21 cellular contexts compared by ENCODE assay signal in the genomic region with DNA sequence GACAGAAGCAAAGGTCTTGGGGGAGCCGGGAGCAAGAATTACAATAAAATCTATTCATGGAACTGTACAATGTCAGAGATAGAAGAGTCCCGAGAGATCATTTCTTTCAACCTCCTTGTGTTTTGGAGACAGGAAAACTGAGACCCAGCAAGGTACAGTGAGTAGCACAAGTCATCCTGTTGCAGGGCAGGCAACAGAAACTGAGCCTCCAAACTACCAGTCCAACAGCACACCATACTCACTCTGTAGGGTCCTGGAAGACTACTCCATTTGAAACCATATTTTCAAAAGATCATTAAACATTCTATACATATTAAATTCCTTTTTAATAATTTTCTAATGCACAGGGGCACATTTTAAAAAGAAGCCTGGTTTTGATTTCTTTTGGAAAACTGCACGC. TPM values are rescaled to one million over a fixed set of nuclear protein-coding genes. Genes with fewer than 3 reads are reported as not detected.
DNase-seq lines count a peak whose midpoint lies in the region; ATAC-seq and TF ChIP-seq lines count a peak whose summit lies in the region.
"Had no signal": no experiment of that assay in that cellular context is flagged by ENCODE, and none has a peak within 500 bp of the region (broad histone marks: within the 10 kb centered on the region; RNA-seq: fewer than 3 reads in every experiment).

No MANE protein-coding gene starts in this region.

- DNase-seq in MCF 10A (ENCODE audit: unreplicated experiment) (no peak), breast epithelium (ENCODE audit: low spot score in 2 of 2) (no peak), epithelial cell of proximal tubule (ENCODE audit: low read depth) (no peak), type B pancreatic cell (ENCODE audit: extremely low spot score, unreplicated experiment) (no peak), aorta (no peak)
- DNase-seq in stimulated activated CD4-positive, alpha-beta T cell treated with anti-CD3 and anti-CD28 coated beads, Interleukin-1b, Interleukin-23, amount 100 ng/mL, for 48 hours = no peak
- DNase-seq: 8988T; activated CD4-positive, CD25-positive, alpha-beta regulatory T cell; activated effector memory CD4-positive, alpha-beta T cell treated with Interleukin-2 at 50 U/mL for 16 hours; DMS153; left colon; NCI-H1092 treated with DMSO at 0.1 percent for 48 hours; NCI-H2081 treated with DMSO at 0.1 percent for 48 hours; NCI-H510A treated with DMSO at 0.1 percent for 48 hours; SIG-M5 had no signal

- TF ChIP-seq RAD21 in neural cell (conservative IDR thresholded peaks at IDR 0.05) = no peak

- H3K36me3 ChIP-seq in breast epithelium (no peaks in the 10 kb centered on the region), neural cell (ENCODE audit: insufficient read depth, low read length) (no peaks in the 10 kb centered on the region), aorta (ENCODE audit: control insufficient read depth in 1 of 2, insufficient read depth in 2 of 2, low read length in 1 of 2) (peaks cover 0 to 5% of the 10 kb centered on the region in 2 donors)

- H3K27ac Mint-ChIP-seq in MCF 10A (ENCODE audit: low read depth, unreplicated experiment) = peak overlapping the region; percentile 43
- H3K27ac Mint-ChIP-seq in type B pancreatic cell = peak overlapping the region; percentile 70
- H3K27ac Mint-ChIP-seq: T-helper 2 cell treated with Interferon-gamma antibody and Interleukin-4, amounts not matched to agents 5 μg/mL and 100 μg/mL, for 36 hours had no signal

- H3F3A ChIP-seq in neural cell (ENCODE audit: insufficient read depth, low read length, poor library complexity, severe bottlenecking) = no peaks in the 10 kb centered on the region

- H3K4me2 ChIP-seq in neural cell (ENCODE audit: low read length) = no peak overlapping the region
- H3K4me2 ChIP-seq: KMS-11 had no signal

- CTCF ChIA-PET in MCF 10A (lab: Yijun Ruan, JAX) = interaction anchor here (0.5 to 2.2 kb wide), 4 partner anchors 12 to 995 kb away, joined by 3 to 10 read pairs (median 4); no protein-coding TSS in a partner anchor

- no peak for TF ChIP-seq POLR2A in breast epithelium (IDR thresholded peaks at IDR 0.05)

- H3K4me3 Mint-ChIP-seq in MCF 10A (ENCODE audit: unreplicated experiment) (no peak overlapping the region), type B pancreatic cell (peak overlapping the region; percentile 54)
- H3K4me3 Mint-ChIP-seq: T-helper 2 cell treated with Interferon-gamma antibody and Interleukin-4, amounts not matched to agents 5 μg/mL and 100 μg/mL, for 36 hours had no signal

- no peak for TF ChIP-seq CTCF in MCF 10A (IDR thresholded peaks at IDR 0.05; ENCODE audit: unreplicated experiment)
- no peak for TF ChIP-seq CTCF in breast epithelium (IDR thresholded peaks at IDR 0.05)
- TF ChIP-seq CTCF in epithelial cell of proximal tubule (conservative IDR thresholded peaks at IDR 0.05; ENCODE audit: low read depth, low read length) = no peak
- no peak for TF ChIP-seq CTCF in neural cell (IDR thresholded peaks at IDR 0.05; ENCODE audit: poor library complexity, severe bottlenecking)
- TF ChIP-seq CTCF in type B pancreatic cell (conservative IDR thresholded peaks at IDR 0.05) = no peak

- H3K27me3 Mint-ChIP-seq in MCF 10A (ENCODE audit: insufficient read depth, unreplicated experiment) (no peaks in the 10 kb centered on the region), type B pancreatic cell (no peaks in the 10 kb centered on the region)

- no peak overlapping the region for H2AFZ ChIP-seq in neural cell (ENCODE audit: low read depth, low read length)
- H2AFZ ChIP-seq: parathyroid adenoma had no signal

- intact Hi-C loops in MCF 10A (cut with micrococcal nuclease) = no loop called here
- intact Hi-C loops in breast epithelium (cut with DNase I; ENCODE audit: low total_unique reads) = no loop called here
- intact Hi-C loops in aorta (cut with DNase I) = no loop called here

- H3K27me3 ChIP-seq in breast epithelium = no peaks in the 10 kb centered on the region
- H3K27me3 ChIP-seq in neural cell (ENCODE audit: insufficient read depth, low read depth, low read length) = no peaks in the 10 kb centered on the region
- no peaks in the 10 kb centered on the region for H3K27me3 ChIP-seq in aorta (ENCODE audit: control insufficient read depth in 1 of 2, insufficient read depth in 2 of 2, low read length in 1 of 2)
- H3K27me3 ChIP-seq: BLaER1 treated with 17β-estradiol and CSF1 and Interleukin-3, amounts not matched to agents 10 nM and 100 nM had no signal

- WGBS in aorta, 2 donors = 85 to 92% methylated on average over 3 of the region's 3 CpGs

- no peak for TF ChIP-seq EP300 in neural cell (conservative IDR thresholded peaks at IDR 0.05; ENCODE audit: poor library complexity, severe bottlenecking)

- ATAC-seq in HG02763 (IDR thresholded peaks at IDR 0.05; ENCODE audit: unreplicated experiment) (no peak), aorta (ENCODE audit: low FRiP score) (no peak)

- no peaks in the 10 kb centered on the region for H3K36me3 Mint-ChIP-seq in MCF 10A (ENCODE audit: insufficient read depth, unreplicated experiment)
- peaks cover 29% of the 10 kb centered on the region for H3K36me3 Mint-ChIP-seq in type B pancreatic cell

- BruUV-seq in MCF 10A (replicated peaks; lab: Mats Ljungman, UMichigan) = no TSS peak

- no peak overlapping the region for H3K9ac ChIP-seq in neural cell (ENCODE audit: low read length)
- H3K9ac ChIP-seq: BLaER1 treated with 17β-estradiol and CSF1 and Interleukin-3, amounts not matched to agents 10 nM and 100 nM; KMS-11; parathyroid adenoma had no signal

- H3K4me3 ChIP-seq in breast epithelium = no peak overlapping the region
- H3K4me3 ChIP-seq in epithelial cell of proximal tubule (ENCODE audit: low read depth, low read length) = peak overlapping the region; percentile 2
- H3K4me3 ChIP-seq in neural cell (ENCODE audit: low read length) = no peak overlapping the region
- no peak overlapping the region for H3K4me3 ChIP-seq in aorta (ENCODE audit: low read length in 2 of 2)
- H3K4me3 ChIP-seq: BLaER1 treated with 17β-estradiol and CSF1 and Interleukin-3, amounts not matched to agents 10 nM and 100 nM had no signal

- H4K20me1 ChIP-seq in neural cell (ENCODE audit: insufficient read depth) = no peaks in the 10 kb centered on the region

- H3K27ac ChIP-seq in breast epithelium = no peak overlapping the region
- peak overlapping the region; percentile 8 for H3K27ac ChIP-seq in neural cell (ENCODE audit: low read length)
- H3K27ac ChIP-seq in aorta (ENCODE audit: low read depth in 1 of 2, low read length in 2 of 2) = no peak overlapping the region
- H3K27ac ChIP-seq: BLaER1 treated with 17β-estradiol and CSF1 and Interleukin-3, amounts not matched to agents 10 nM and 100 nM; KMS-11; parathyroid adenoma had no signal

- POLR2A ChIA-PET in MCF 10A (lab: Yijun Ruan, JAX) = interaction anchor here (1.0 to 5.4 kb wide), 8 partner anchors 10 to 201 kb away, joined by 3 to 33 read pairs (median 7); a partner anchor contains a TSS

- H3K9me3 ChIP-seq in breast epithelium (no peaks in the 10 kb centered on the region), neural cell (ENCODE audit: low read length) (no peaks in the 10 kb centered on the region), aorta (ENCODE audit: control insufficient read depth, low read length) (no peaks in the 10 kb centered on the region)
- H3K9me3 ChIP-seq: BLaER1 treated with 17β-estradiol and CSF1 and Interleukin-3, amounts not matched to agents 10 nM and 100 nM had no signal

- H3K4me1 ChIP-seq in breast epithelium (no peaks in the 10 kb centered on the region), aorta (ENCODE audit: control insufficient read depth in 1 of 2, insufficient read depth in 2 of 2, low read length in 2 of 2) (peaks cover 5 to 7% of the 10 kb centered on the region in 2 donors)

- no peaks in the 10 kb centered on the region for H3K79me2 ChIP-seq in neural cell (replicated peaks; ENCODE audit: insufficient read depth, low read length)

- H3K4me1 Mint-ChIP-seq in MCF 10A (ENCODE audit: insufficient read depth, unreplicated experiment) (peaks cover 26% of the 10 kb centered on the region), type B pancreatic cell (ENCODE audit: unreplicated experiment) (peaks cover 49% of the 10 kb centered on the region)

- H3K9me2 ChIP-seq in neural cell (ENCODE audit: insufficient read depth, low read length) = no peaks in the 10 kb centered on the region

- no peaks in the 10 kb centered on the region for H3K9me3 Mint-ChIP-seq in MCF 10A (ENCODE audit: unreplicated experiment)
- peaks cover 5% of the 10 kb centered on the region for H3K9me3 Mint-ChIP-seq in type B pancreatic cell
- H3K9me3 Mint-ChIP-seq: T-helper 2 cell treated with Interferon-gamma antibody and Interleukin-4, amounts not matched to agents 5 μg/mL and 100 μg/mL, for 36 hours had no signal

TF ChIP-seq in neural cell, 6 proteins besides CTCF, POLR2A, EP300 and RAD21 (continues in another document):
- TF ChIP-seq SMC3 (conservative IDR thresholded peaks at IDR 0.05; ENCODE audit: poor library complexity) (no peak), EZH2 (IDR thresholded peaks at IDR 0.05; ENCODE audit: borderline replicate concordance, insufficient read depth, low read length, poor library complexity, severe bottlenecking) (no peak)

RNA-seq across cellular contexts. Expression of a gene that starts 14.4 kb away (rescaled TPM):
- total RNA-seq in MCF 10A (2022) (16.5 and 34.5 TPM in 2 replicates), breast epithelium (10 to 100 TPM; 26.7 to 63.2 (median 37.4) TPM), epithelial cell of proximal tubule (6.1 and 10.4 TPM in 2 replicates), type B pancreatic cell (ENCODE audit: low replicate concordance) (33.7 and 35.1 TPM in 2 replicates), aorta (10 to 100 TPM; 77.3 to 85.5 TPM)
- polyA plus RNA-seq in neural cell (23.6 and 28.2 TPM in 2 replicates), aorta (10 to 100 TPM; 11.5 to 14.2 TPM)
- 103 and 128 TPM in 2 replicates for polyA minus RNA-seq in neural cell
